10 cellular contexts compared by ENCODE assay signal in the genomic region with DNA sequence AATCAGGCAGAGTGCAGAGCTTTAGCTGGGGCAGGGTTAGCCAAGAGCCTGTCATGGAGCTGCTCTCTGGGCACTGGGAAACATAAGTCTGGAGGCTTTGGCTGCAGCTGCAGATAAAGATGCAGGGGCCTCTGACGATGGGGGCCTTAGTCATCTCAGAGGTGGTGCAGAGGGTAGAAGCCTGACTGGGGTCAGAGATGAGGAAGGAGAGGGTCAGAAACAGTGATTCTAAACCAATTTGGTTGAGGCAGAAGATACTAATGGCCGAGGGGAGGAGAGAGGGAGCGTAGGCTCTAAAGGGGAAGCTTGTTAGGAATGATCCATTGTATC. TPM values are rescaled to one million over a fixed set of nuclear protein-coding genes. Genes with fewer than 3 reads are reported as not detected.
DNase-seq lines count a peak whose midpoint lies in the region; ATAC-seq and TF ChIP-seq lines count a peak whose summit lies in the region.
"Had no signal": no experiment of that assay in that cellular context is flagged by ENCODE, and none has a peak within 500 bp of the region (broad histone marks: within the 10 kb centered on the region; RNA-seq: fewer than 3 reads in every experiment).

No MANE protein-coding gene starts in this region.

- intact Hi-C loops in transverse colon (cut with DNase I; ENCODE audit: low total_unique reads): no loop called here
- intact Hi-C loops in colonic mucosa (cut with DNase I): no loop called here

- H3K9ac ChIP-seq in duodenal mucosa (ENCODE audit: low read depth in 1 of 2, low read length in 2 of 2) (peak overlapping the region; percentile 12 to 37), colonic mucosa (ENCODE audit: low read depth in 2 of 2, low read length in 2 of 2) (no peak overlapping the region)

- in situ Hi-C loops in transverse colon (cut with MboI; ENCODE audit: low pct_ligation_motif_present in 1 of 4, low pct_unique_long_range_greater_than_20kb in 1 of 4, low sequenced_read_pairs in 3 of 4): no loop called here

- H3K27me3 ChIP-seq in duodenal mucosa (ENCODE audit: control insufficient read depth in 1 of 2, insufficient read depth in 2 of 2, low read length in 2 of 2) (peaks cover 0 to 3% of the 10 kb centered on the region in 2 donors), transverse colon (no peaks in the 10 kb centered on the region), colonic mucosa (no peaks in the 10 kb centered on the region)

- WGBS in transverse colon (ENCODE audit: low coverage in 1 of 2), 2 donors: 73 to 100% methylated on average over 2 to 3 of the region's 3 CpGs

- peak overlapping the region in 1 of 2 donors; percentile 7 for H3K27ac Mint-ChIP-seq in activated naive CD4-positive, alpha-beta T cell treated with anti-CD3 and anti-CD28 coated beads, Interleukin-2, amount 50 U/mL, for 72 hours

- peaks cover 49 to 68% of the 10 kb centered on the region in 2 donors for H3K4me1 ChIP-seq in duodenal mucosa (ENCODE audit: control insufficient read depth in 1 of 2, insufficient read depth in 2 of 2, low read length in 2 of 2)
- H3K4me1 ChIP-seq in transverse colon: peaks cover 8 to 42% (median 22%) of the 10 kb centered on the region in 4 donors
- H3K4me1 ChIP-seq in colonic mucosa: peaks cover 4% of the 10 kb centered on the region

- H3K36me3 ChIP-seq in duodenal mucosa (ENCODE audit: control insufficient read depth in 1 of 2, insufficient read depth in 2 of 2, low read length in 2 of 2) (no peaks in the 10 kb centered on the region), transverse colon (no peaks in the 10 kb centered on the region), colonic mucosa (no peaks in the 10 kb centered on the region)

- no peaks in the 10 kb centered on the region for H3K36me3 Mint-ChIP-seq in activated naive CD4-positive, alpha-beta T cell treated with anti-CD3 and anti-CD28 coated beads, Interleukin-2, amount 50 U/mL, for 72 hours

- H3K4me3 ChIP-seq in duodenal mucosa (ENCODE audit: low read depth in 1 of 2, low read length in 2 of 2) (peak overlapping the region; percentile 26 to 48), transverse colon (no peak overlapping the region), colonic mucosa (no peak overlapping the region)

- TF ChIP-seq POLR2A in transverse colon (IDR thresholded peaks at IDR 0.05): no peak

- no peaks in the 10 kb centered on the region for H3K9me3 ChIP-seq in duodenal mucosa (ENCODE audit: control insufficient read depth in 1 of 2, low read length in 2 of 2)
- no peaks in the 10 kb centered on the region for H3K9me3 ChIP-seq in transverse colon
- no peaks in the 10 kb centered on the region for H3K9me3 ChIP-seq in colonic mucosa

- TF ChIP-seq CTCF in transverse colon (IDR thresholded peaks at IDR 0.05) (no peak), colonic mucosa (IDR thresholded peaks at IDR 0.05) (no peak)

- DNase-seq in activated naive CD4-positive, alpha-beta T cell treated with Interleukin-2 at 50 U/mL for 16 hours: peak; percentile 10
- no peak for DNase-seq in activated naive CD4-positive, alpha-beta T cell treated with anti-CD3 and anti-CD28 coated beads, Interleukin-2, amount 50 U/mL, for 72 hours (ENCODE audit: low spot score in 2 of 2)
- DNase-seq in transverse colon: no peak
- no peak for DNase-seq in colonic mucosa
- DNase-seq: dermis blood vessel endothelial cell, NCI-H2081 treated with DMSO at 0.1 percent for 48 hours had no signal

- no peak for TF ChIP-seq EP300 in transverse colon (IDR thresholded peaks at IDR 0.05; ENCODE audit: low read depth)

- no peak for ATAC-seq in activated naive CD4-positive, alpha-beta T cell treated with anti-CD3 and anti-CD28 coated beads, Interleukin-2, amount 50 U/mL, for 72 hours
- ATAC-seq in HG02943 (IDR thresholded peaks at IDR 0.05; ENCODE audit: low read depth, unreplicated experiment) (peak; percentile 13), GM21367 (IDR thresholded peaks at IDR 0.05; ENCODE audit: unreplicated experiment) (no peak), HG03565 (IDR thresholded peaks at IDR 0.05; ENCODE audit: unreplicated experiment) (no peak)

- H3K27ac ChIP-seq in duodenal mucosa (ENCODE audit: low read depth, low read length) (no peak overlapping the region), transverse colon (peak overlapping the region; percentile 17 to 68 (median 46)), colonic mucosa (no peak overlapping the region)

- H3K9me3 Mint-ChIP-seq in activated naive CD4-positive, alpha-beta T cell treated with anti-CD3 and anti-CD28 coated beads, Interleukin-2, amount 50 U/mL, for 72 hours: no peaks in the 10 kb centered on the region

RNA-seq across cellular contexts. Expression of gene PLEKHG1, which starts 33.7 kb away (rescaled TPM):
- 1 to 10 TPM; 2.1 to 3.0 TPM for total RNA-seq in activated naive CD4-positive, alpha-beta T cell treated with anti-CD3 and anti-CD28 coated beads, Interleukin-2, amount 50 U/mL, for 72 hours
- total RNA-seq in transverse colon (10 to 100 TPM; 35.4 to 93.9 (median 58.3) TPM), colonic mucosa (10 to 100 TPM; 21.8 to 25.2 TPM)

Comparison
In these comparisons a context has a peak if more than half of its experiments do, and no peak if none do; other contexts are left out.
1. H3K27ac ChIP-seq: peak in transverse colon (4 of 4); none in duodenal mucosa (single experiment) and colonic mucosa (single experiment).
2. H3K4me3 ChIP-seq: peak in duodenal mucosa (2 of 2); none in transverse colon (0 of 4) and colonic mucosa (single experiment).
3. H3K9ac ChIP-seq: peak in duodenal mucosa (2 of 2); none in colonic mucosa (0 of 2).
4. RNA of gene PLEKHG1, which starts 33.7 kb away (total RNA-seq): 35.4 to 93.9 TPM in transverse colon and 21.8 to 25.2 TPM in colonic mucosa; 2.1 to 3.0 TPM in activated naive CD4-positive, alpha-beta T cell treated with anti-CD3 and anti-CD28 coated beads, Interleukin-2, amount 50 U/mL, for 72 hours; every median in the first group is over 4 times any median in the second.